30 cellular contexts compared by ENCODE assay signal in genomic region chrX:33457102-33457501, GRCh38.
DNase-seq lines count a peak whose midpoint lies in the region; ATAC-seq and TF ChIP-seq lines count a peak whose summit lies in the region.
"Had no signal": no experiment of that assay in that cellular context is flagged by ENCODE, and none has a peak within 500 bp of the region (broad histone marks: within the 10 kb centered on the region; RNA-seq: fewer than 3 reads in every experiment).

No MANE protein-coding gene starts in this region.

- no peak overlapping the region for H2AFZ ChIP-seq in H9 (ENCODE audit: low read length)
- no peak overlapping the region for H2AFZ ChIP-seq in Karpas-422 (ENCODE audit: low read length)

- no peaks in the 10 kb centered on the region for H3K36me3 ChIP-seq in aorta (ENCODE audit: control insufficient read depth in 1 of 2, insufficient read depth in 2 of 2, low read length in 1 of 2)
- H3K36me3 ChIP-seq in Karpas-422 (ENCODE audit: insufficient read depth, low read length) = no peaks in the 10 kb centered on the region
- H3K36me3 ChIP-seq: BE2C; BLaER1; BLaER1 treated with 17β-estradiol and CSF1 and Interleukin-3, amounts not matched to agents 10 nM and 100 nM had no signal

- H3K14ac ChIP-seq in H9 (ENCODE audit: insufficient read depth, low read length) = peak overlapping the region; percentile 19; the same call in 1 of the 2 replicates

- no peak overlapping the region for H3K27ac Mint-ChIP-seq in H9
- H3K27ac Mint-ChIP-seq: B cell; CD14-positive monocyte; CD4-positive, alpha-beta memory T cell; CD4-positive, alpha-beta T cell; CD4-positive, CD25-positive, alpha-beta regulatory T cell; CD8-positive, alpha-beta memory T cell; CD8-positive, alpha-beta T cell had no signal

- H3K4me3 Mint-ChIP-seq in H9 = no peak overlapping the region
- H3K4me3 Mint-ChIP-seq: B cell; CD14-positive monocyte; CD4-positive, alpha-beta memory T cell; CD4-positive, alpha-beta T cell; CD4-positive, CD25-positive, alpha-beta regulatory T cell; CD8-positive, alpha-beta memory T cell; CD8-positive, alpha-beta T cell had no signal

- no peak overlapping the region for H3K4me2 ChIP-seq in H9 (ENCODE audit: insufficient read depth, insufficient read length, low read length)
- no peak overlapping the region for H3K4me2 ChIP-seq in Karpas-422 (ENCODE audit: low read depth, low read length, poor library complexity, severe bottlenecking)
- H3K4me2 ChIP-seq: A549; BLaER1; BLaER1 treated with 17β-estradiol and CSF1 and Interleukin-3, amounts not matched to agents 10 nM and 100 nM had no signal

- H3K9me3 ChIP-seq in H9 (ENCODE audit: control insufficient read depth, low read depth, low read length) = no peaks in the 10 kb centered on the region
- no peaks in the 10 kb centered on the region for H3K9me3 ChIP-seq in aorta (ENCODE audit: control insufficient read depth, low read length)
- H3K9me3 ChIP-seq in Karpas-422 (ENCODE audit: low read length) = no peaks in the 10 kb centered on the region; the same call in 1 of the 2 replicates
- H3K9me3 ChIP-seq: A549; BE2C; BLaER1; BLaER1 treated with 17β-estradiol and CSF1 and Interleukin-3, amounts not matched to agents 10 nM and 100 nM; Caco-2 had no signal

- H3K18ac ChIP-seq in H9 (ENCODE audit: insufficient read length, low read depth, low read length) = no peak overlapping the region

- ATAC-seq in aorta (ENCODE audit: low FRiP score) (peak; percentile 33), GM18519 (IDR thresholded peaks at IDR 0.05; ENCODE audit: low FRiP score, unreplicated experiment) (no peak)
- ATAC-seq: A549; CD8-positive, alpha-beta T cell had no signal

- TF ChIP-seq CTCF in H9 (conservative IDR thresholded peaks at IDR 0.05) = no peak

- no peak overlapping the region for H2BK15ac ChIP-seq in H9 (ENCODE audit: low read depth, low read length)

- H3K9me3 Mint-ChIP-seq in H9 = peaks cover 9 to 55% of the 10 kb centered on the region in 2 experiments; a peak in 4 of 5 replicates
- H3K9me3 Mint-ChIP-seq: CD4-positive, alpha-beta T cell; CD8-positive, alpha-beta T cell had no signal

- no peaks in the 10 kb centered on the region for H3K4me1 ChIP-seq in H9 (ENCODE audit: insufficient read depth, low read length)
- no peaks in the 10 kb centered on the region for H3K4me1 ChIP-seq in aorta (ENCODE audit: control insufficient read depth in 1 of 2, insufficient read depth in 2 of 2, low read length in 2 of 2)
- no peaks in the 10 kb centered on the region for H3K4me1 ChIP-seq in Karpas-422 (ENCODE audit: low read length)
- H3K4me1 ChIP-seq: A549; BE2C; BLaER1; BLaER1 treated with 17β-estradiol and CSF1 and Interleukin-3, amounts not matched to agents 10 nM and 100 nM; Caco-2 had no signal

- DNase-seq in H9 = no peak
- no peak for DNase-seq in aorta
- no peak for DNase-seq in Karpas-422
- DNase-seq: 8988T; ACHN; AML-193; BE2C; C1 segment of cervical spinal cord; Caco-2; Calu3; CD4-positive, alpha-beta memory T cell; CD4-positive, alpha-beta T cell; CD4-positive, CD25-positive, alpha-beta regulatory T cell; CD8-positive, alpha-beta memory T cell; CD8-positive, alpha-beta T cell; COR-L47; DMS 273 treated with DMSO at 0.1 percent for 48 hours; DMS153; DMS79; DMS79 treated with DMSO at 0.1 percent for 48 hours; DND-41; EL had no signal

- H3K27ac ChIP-seq in H9 (ENCODE audit: insufficient read length, low read depth, low read length) = no peak overlapping the region
- no peak overlapping the region for H3K27ac ChIP-seq in aorta (ENCODE audit: low read depth in 1 of 2, low read length in 2 of 2)
- no peak overlapping the region for H3K27ac ChIP-seq in Karpas-422 (ENCODE audit: low read length)
- H3K27ac ChIP-seq: 22Rv1; A549; BLaER1; BLaER1 treated with 17β-estradiol and CSF1 and Interleukin-3, amounts not matched to agents 10 nM and 100 nM; C4-2B had no signal

- no CpG with 5 or more reads among the region's 2 CpGs for WGBS in H9 (ENCODE audit: extremely low coverage, insufficient read length, low lambda C conversion rate)
- WGBS in aorta, 2 donors = 84 to 88% methylated on average over 2 of the region's 2 CpGs

- no peaks in the 10 kb centered on the region for H3K27me3 Mint-ChIP-seq in H9 (ENCODE audit: low read depth)
- H3K27me3 Mint-ChIP-seq: B cell; CD4-positive, alpha-beta memory T cell; CD4-positive, alpha-beta T cell; CD4-positive, CD25-positive, alpha-beta regulatory T cell; CD8-positive, alpha-beta memory T cell had no signal

- no peak overlapping the region for H2AK5ac ChIP-seq in H9 (ENCODE audit: insufficient read length, low read length)

- H2BK20ac ChIP-seq in H9 (ENCODE audit: low read depth, low read length, poor library complexity, severe bottlenecking) = no peak overlapping the region

- H3K79me2 ChIP-seq in H9 (ENCODE audit: insufficient read depth, low read length) = no peaks in the 10 kb centered on the region
- H3K79me2 ChIP-seq in Karpas-422 (ENCODE audit: low read length) = no peaks in the 10 kb centered on the region

- H3K27me3 ChIP-seq in H9 (ENCODE audit: insufficient read depth, low read length) (no peaks in the 10 kb centered on the region), aorta (ENCODE audit: control insufficient read depth in 1 of 2, insufficient read depth in 2 of 2, low read length in 1 of 2) (no peaks in the 10 kb centered on the region), Karpas-422 (ENCODE audit: low read length) (no peaks in the 10 kb centered on the region)
- H3K27me3 ChIP-seq: BE2C had no signal

- H2BK5ac ChIP-seq in H9 (ENCODE audit: insufficient read length, low read length) = no peak overlapping the region

- no peak overlapping the region for H2BK120ac ChIP-seq in H9 (ENCODE audit: low read depth, low read length, poor library complexity, severe bottlenecking)

- H3K4ac ChIP-seq in H9 (ENCODE audit: low read depth, low read length) = no peak overlapping the region

- no peak overlapping the region for H3K4me3 ChIP-seq in aorta (ENCODE audit: low read length in 2 of 2)
- no peak overlapping the region for H3K4me3 ChIP-seq in Karpas-422 (ENCODE audit: low read length)
- H3K4me3 ChIP-seq: A549; BLaER1; BLaER1 treated with 17β-estradiol and CSF1 and Interleukin-3, amounts not matched to agents 10 nM and 100 nM had no signal

- no peak overlapping the region for H3K56ac ChIP-seq in H9 (ENCODE audit: insufficient read length, low read depth, low read length)

- intact Hi-C loops in aorta (cut with DNase I) = no loop called here

- no peaks in the 10 kb centered on the region for H3K36me3 Mint-ChIP-seq in H9 (ENCODE audit: insufficient read depth in 1 of 3, low read depth in 3 of 3)
- H3K36me3 Mint-ChIP-seq: CD14-positive monocyte; CD4-positive, alpha-beta memory T cell; CD4-positive, CD25-positive, alpha-beta regulatory T cell; CD8-positive, alpha-beta memory T cell; CD8-positive, alpha-beta T cell had no signal

- H4K91ac ChIP-seq in H9 (ENCODE audit: insufficient read length, low read depth, low read length) = no peak overlapping the region

- no peak overlapping the region for H4K5ac ChIP-seq in H9 (ENCODE audit: insufficient read length, low read depth, low read length)

- H3T11ph ChIP-seq in H9 (ENCODE audit: low read length) = no peak overlapping the region

- no peaks in the 10 kb centered on the region for H3K79me1 ChIP-seq in H9 (ENCODE audit: insufficient read depth, low read depth, low read length, poor library complexity, severe bottlenecking)

- H3K4me1 Mint-ChIP-seq in H9 = peaks cover 3 to 9% of the 10 kb centered on the region in 2 experiments; a peak in 2 of 4 replicates
- H3K4me1 Mint-ChIP-seq: B cell; CD14-positive monocyte; CD4-positive, alpha-beta memory T cell; CD4-positive, CD25-positive, alpha-beta regulatory T cell; CD8-positive, alpha-beta memory T cell had no signal

- H3K9ac ChIP-seq in H9 (ENCODE audit: extremely low read depth, insufficient read length, low read length) (no peak overlapping the region), Karpas-422 (ENCODE audit: low read length) (no peak overlapping the region)
- H3K9ac ChIP-seq: BLaER1; BLaER1 treated with 17β-estradiol and CSF1 and Interleukin-3, amounts not matched to agents 10 nM and 100 nM had no signal

- no peaks in the 10 kb centered on the region for H4K20me1 ChIP-seq in H9 (ENCODE audit: control insufficient read depth, insufficient read depth, insufficient read length)
- H4K20me1 ChIP-seq in Karpas-422 (ENCODE audit: insufficient read depth, low read depth, low read length) = no peaks in the 10 kb centered on the region
- H4K20me1 ChIP-seq: BLaER1 had no signal

- no peaks in the 10 kb centered on the region for H3K9me2 ChIP-seq in Karpas-422 (replicated peaks; ENCODE audit: insufficient read depth, low read length)

- H2BK12ac ChIP-seq in H9 (ENCODE audit: insufficient read length, low read depth, low read length) = no peak overlapping the region

- H4K8ac ChIP-seq in H9 (replicated peaks; ENCODE audit: insufficient read length, low read depth, low read length) = no peak overlapping the region

- no peak overlapping the region for H3K23ac ChIP-seq in H9 (ENCODE audit: insufficient read length, low read depth, low read length)

- no peaks in the 10 kb centered on the region for H3K23me2 ChIP-seq in H9 (ENCODE audit: insufficient read length, low read depth, low read length, poor library complexity, severe bottlenecking)
